18 cellular contexts compared by ENCODE assay signal in genomic region chr10:118276727-118277126, GRCh38.
"Had no signal": no experiment of that assay in that cellular context is flagged by ENCODE, and none has a peak within 500 bp of the region (broad histone marks: within the 10 kb centered on the region; RNA-seq: fewer than 3 reads in every experiment).

No MANE protein-coding gene starts in this region.

- H3K27me3 ChIP-seq: esophagus muscularis mucosa had no signal

- H3K9me3 ChIP-seq: gastrocnemius medialis, lower lobe of right lung, mucosa of descending colon had no signal

- H3K27ac ChIP-seq: coronary artery, dorsolateral prefrontal cortex, esophagus muscularis mucosa, gastrocnemius medialis, heart right ventricle, left lung, lower lobe of right lung had no signal

- H3K36me3 ChIP-seq: esophagus muscularis mucosa, gastrocnemius medialis, heart right ventricle, left lung, lower lobe of right lung had no signal

- H3K4me1 ChIP-seq: gastrocnemius medialis, left lung, lower lobe of right lung had no signal

- H3K4me3 ChIP-seq: coronary artery, dorsolateral prefrontal cortex, esophagus muscularis mucosa, gastrocnemius medialis, heart right ventricle, left lung, lower lobe of right lung, mucosa of descending colon had no signal

- DNase-seq: dermis blood vessel endothelial cell; dorsolateral prefrontal cortex; effector CD4-positive, alpha-beta T cell; effector memory CD4-positive, alpha-beta T cell; foreskin melanocyte; gastrocnemius medialis; glutamatergic neuron; head of caudate nucleus; heart right ventricle; hippocampal formation; left cardiac atrium; left lung; lower lobe of right lung; mesenchymal stem cell; mucosa of descending colon; naive B cell had no signal

- ATAC-seq: gastrocnemius medialis, heart right ventricle, left cardiac atrium, left lung, lower lobe of right lung had no signal
